In the genomic region with DNA sequence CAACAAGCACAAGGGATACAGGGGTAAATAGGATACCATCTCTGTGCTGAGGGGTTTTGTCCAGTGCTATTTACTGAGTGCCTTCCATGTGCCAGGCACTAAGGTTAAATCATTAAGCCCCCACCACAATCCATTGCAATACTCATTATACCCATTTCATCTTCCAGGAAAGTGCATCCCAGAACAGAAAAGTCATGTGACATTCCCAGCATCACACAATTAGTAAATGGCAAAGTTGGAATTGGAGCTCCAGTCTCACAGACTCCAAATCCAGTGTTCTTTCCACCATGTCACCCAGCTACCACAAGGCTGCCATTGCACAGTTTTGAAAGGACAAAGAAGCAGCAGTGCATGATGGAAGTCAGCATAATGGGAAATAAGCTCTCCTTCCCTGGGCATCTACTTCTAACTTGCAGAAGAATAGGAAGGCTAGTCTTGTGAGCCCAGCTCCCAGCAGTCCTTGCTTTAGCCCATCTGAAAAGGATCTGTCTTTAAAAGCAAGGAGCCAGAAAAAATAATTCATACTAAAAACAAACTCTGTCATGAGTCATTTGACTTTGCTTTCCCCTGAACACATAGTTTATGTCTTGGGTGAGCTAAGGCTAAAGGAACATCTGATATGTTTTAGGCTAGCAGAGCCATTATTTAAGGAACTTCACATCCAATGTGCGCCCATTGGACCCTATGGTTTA, we compare ENCODE assay signal across 14 cellular contexts.
DNase-seq lines count a peak whose midpoint lies in the region; ATAC-seq and TF ChIP-seq lines count a peak whose summit lies in the region.
"Had no signal": no experiment of that assay in that cellular context is flagged by ENCODE, and none has a peak within 500 bp of the region (broad histone marks: within the 10 kb centered on the region; RNA-seq: fewer than 3 reads in every experiment).

No MANE protein-coding gene starts in this region.

- H3K27me3 ChIP-seq in brain microvascular endothelial cell (replicated peaks) (no peaks in the 10 kb centered on the region), left ventricle myocardium inferior (ENCODE audit: low read depth) (no peaks in the 10 kb centered on the region), stomach smooth muscle (ENCODE audit: control insufficient read depth in 1 of 2, insufficient read depth in 2 of 2, low read length in 2 of 2) (no peaks in the 10 kb centered on the region)
- H3K27me3 ChIP-seq in CD4-positive, alpha-beta memory T cell (ENCODE audit: insufficient read depth, low read length): no peaks in the 10 kb centered on the region
- H3K27me3 ChIP-seq: ovary, testis had no signal

- POLR2A ChIA-PET in CD4-positive, alpha-beta memory T cell (lab: Charles Lee; ENCODE audit: partially characterized antibody): no interaction called here

- no peak overlapping the region for H3K9ac ChIP-seq in stomach smooth muscle (ENCODE audit: low read length in 2 of 2)

- H3K4me3 ChIP-seq in brain microvascular endothelial cell (ENCODE audit: low read depth, low read length): no peak overlapping the region
- no peak overlapping the region for H3K4me3 ChIP-seq in left ventricle myocardium inferior
- H3K4me3 ChIP-seq in stomach smooth muscle (ENCODE audit: low read length in 2 of 2): peak overlapping the region; percentile 22 to 23
- no peak overlapping the region for H3K4me3 ChIP-seq in CD4-positive, alpha-beta memory T cell (ENCODE audit: low read length in 2 of 2)
- H3K4me3 ChIP-seq: ovary, testis had no signal

- H3K9me3 ChIP-seq in left ventricle myocardium inferior (replicated peaks) (no peaks in the 10 kb centered on the region), stomach smooth muscle (ENCODE audit: control insufficient read depth in 2 of 2, low read length in 2 of 2) (no peaks in the 10 kb centered on the region)
- no peaks in the 10 kb centered on the region for H3K9me3 ChIP-seq in CD4-positive, alpha-beta memory T cell (ENCODE audit: control insufficient read depth in 1 of 2, low read length in 2 of 2)
- H3K9me3 ChIP-seq: ovary, testis had no signal

- H3K36me3 ChIP-seq in brain microvascular endothelial cell (replicated peaks) (no peaks in the 10 kb centered on the region), left ventricle myocardium inferior (no peaks in the 10 kb centered on the region), stomach smooth muscle (ENCODE audit: control insufficient read depth in 2 of 2, insufficient read depth in 2 of 2, low read length in 2 of 2) (no peaks in the 10 kb centered on the region)
- no peaks in the 10 kb centered on the region for H3K36me3 ChIP-seq in CD4-positive, alpha-beta memory T cell (ENCODE audit: insufficient read depth, low read length)
- H3K36me3 ChIP-seq: ovary had no signal

- peaks cover 72% of the 10 kb centered on the region for H3K4me1 ChIP-seq in left ventricle myocardium inferior
- peaks cover 30% of the 10 kb centered on the region for H3K4me1 ChIP-seq in stomach smooth muscle (ENCODE audit: control insufficient read depth, insufficient read depth, low read length)
- peaks cover 5% of the 10 kb centered on the region for H3K4me1 ChIP-seq in CD4-positive, alpha-beta memory T cell (ENCODE audit: insufficient read depth, low read length)

- no peak overlapping the region for H3K27ac ChIP-seq in brain microvascular endothelial cell
- H3K27ac ChIP-seq in left ventricle myocardium inferior (replicated peaks): peak overlapping the region; percentile 77
- H3K27ac ChIP-seq in stomach smooth muscle (ENCODE audit: low read length): peak overlapping the region; percentile 43
- H3K27ac ChIP-seq in CD4-positive, alpha-beta memory T cell (ENCODE audit: low read depth, low read length): no peak overlapping the region
- H3K27ac ChIP-seq: ovary, testis had no signal

- CTCF ChIA-PET in CD4-positive, alpha-beta memory T cell (lab: Charles Lee; ENCODE audit: partially characterized antibody): interaction anchor here (1.0 to 1.3 kb wide), 2 partner anchors 56 to 955 kb away, joined by 3 to 4 read pairs; no protein-coding TSS in a partner anchor

- in situ Hi-C loops in brain microvascular endothelial cell (cut with HindIII; ENCODE audit: low pct_ligation_motif_present, low sequenced_read_pairs): no loop called here

- DNase-seq in GM04504 (ENCODE audit: low read depth) (peak; percentile 39), brain microvascular endothelial cell (peak; percentile 12), left ventricle myocardium inferior (no peak), NCI-H2227 treated with DMSO at 0.1 percent for 48 hours (lab: John Stamatoyannopoulos, UW) (no peak), natural killer cell (no peak)
- DNase-seq in CD4-positive, alpha-beta memory T cell: no peak
- DNase-seq: CD8-positive, alpha-beta T cell; KBM-7; left colon; NCI-H2107; ovary; testis had no signal

- intact Hi-C loops in left ventricle myocardium inferior (cut with micrococcal nuclease): loop anchor here (10.0 kb wide), 1 partner anchor 409 kb away; a partner anchor contains a TSS
- intact Hi-C loops in natural killer cell (cut with micrococcal nuclease): no loop called here
- intact Hi-C loops in CD4-positive, alpha-beta memory T cell (cut with micrococcal nuclease): no loop called here

- H3K27ac Mint-ChIP-seq in natural killer cell: no peak overlapping the region
- H3K27ac Mint-ChIP-seq in CD4-positive, alpha-beta memory T cell: no peak overlapping the region
- H3K27ac Mint-ChIP-seq: CD8-positive, alpha-beta T cell had no signal

- no peak for ATAC-seq in natural killer cell
- ATAC-seq in activated CD4-positive, CD25-positive, alpha-beta regulatory T cell treated with anti-CD3 and anti-CD28 coated beads, Interleukin-2, amount 50 U/mL, for 24 hours: no peak
- ATAC-seq: CD8-positive, alpha-beta T cell; left colon had no signal

- H3K9me3 Mint-ChIP-seq in natural killer cell: no peaks in the 10 kb centered on the region
- no peaks in the 10 kb centered on the region for H3K9me3 Mint-ChIP-seq in CD4-positive, alpha-beta memory T cell
- H3K9me3 Mint-ChIP-seq: CD8-positive, alpha-beta T cell had no signal

- no peak overlapping the region for H3K4me3 Mint-ChIP-seq in natural killer cell
- H3K4me3 Mint-ChIP-seq in CD4-positive, alpha-beta memory T cell: no peak overlapping the region
- H3K4me3 Mint-ChIP-seq: CD8-positive, alpha-beta T cell had no signal

- TF ChIP-seq CTCF in brain microvascular endothelial cell (IDR thresholded peaks at IDR 0.05; ENCODE audit: low read depth, low read length, missing control alignments) (no peak), left ventricle myocardium inferior (IDR thresholded peaks at IDR 0.05; ENCODE audit: borderline replicate concordance) (no peak), natural killer cell (IDR thresholded peaks at IDR 0.05) (no peak)

- H3K36me3 Mint-ChIP-seq in natural killer cell: no peaks in the 10 kb centered on the region
- H3K36me3 Mint-ChIP-seq in CD4-positive, alpha-beta memory T cell: no peaks in the 10 kb centered on the region
- H3K36me3 Mint-ChIP-seq: CD8-positive, alpha-beta T cell had no signal

- no peaks in the 10 kb centered on the region for H3K27me3 Mint-ChIP-seq in natural killer cell (ENCODE audit: low read depth in 2 of 2)
- H3K27me3 Mint-ChIP-seq in CD4-positive, alpha-beta memory T cell: peaks cover 0 to 2% of the 10 kb centered on the region in 2 donors

- peaks cover 4 to 6% of the 10 kb centered on the region in 2 donors for H3K4me1 Mint-ChIP-seq in natural killer cell
- H3K4me1 Mint-ChIP-seq in CD4-positive, alpha-beta memory T cell: peaks cover 0 to 4% (median 3%) of the 10 kb centered on the region in 4 donors

Comparison
In these comparisons a context has a peak if more than half of its experiments do, and no peak if none do; other contexts are left out.
1. DNase-seq: peak in GM04504 (single experiment) and brain microvascular endothelial cell (single experiment); none in left ventricle myocardium inferior (single experiment), NCI-H2227 treated with DMSO at 0.1 percent for 48 hours (single experiment), natural killer cell (single experiment) and CD4-positive, alpha-beta memory T cell (0 of 5).
2. H3K27ac ChIP-seq: peak in left ventricle myocardium inferior (single experiment) and stomach smooth muscle (single experiment); none in brain microvascular endothelial cell (single experiment) and CD4-positive, alpha-beta memory T cell (single experiment).
3. H3K4me3 ChIP-seq: peak in stomach smooth muscle (2 of 2); none in brain microvascular endothelial cell (single experiment), left ventricle myocardium inferior (single experiment) and CD4-positive, alpha-beta memory T cell (0 of 2).